ENCODE assay signal across 10 cellular contexts in the genomic region with DNA sequence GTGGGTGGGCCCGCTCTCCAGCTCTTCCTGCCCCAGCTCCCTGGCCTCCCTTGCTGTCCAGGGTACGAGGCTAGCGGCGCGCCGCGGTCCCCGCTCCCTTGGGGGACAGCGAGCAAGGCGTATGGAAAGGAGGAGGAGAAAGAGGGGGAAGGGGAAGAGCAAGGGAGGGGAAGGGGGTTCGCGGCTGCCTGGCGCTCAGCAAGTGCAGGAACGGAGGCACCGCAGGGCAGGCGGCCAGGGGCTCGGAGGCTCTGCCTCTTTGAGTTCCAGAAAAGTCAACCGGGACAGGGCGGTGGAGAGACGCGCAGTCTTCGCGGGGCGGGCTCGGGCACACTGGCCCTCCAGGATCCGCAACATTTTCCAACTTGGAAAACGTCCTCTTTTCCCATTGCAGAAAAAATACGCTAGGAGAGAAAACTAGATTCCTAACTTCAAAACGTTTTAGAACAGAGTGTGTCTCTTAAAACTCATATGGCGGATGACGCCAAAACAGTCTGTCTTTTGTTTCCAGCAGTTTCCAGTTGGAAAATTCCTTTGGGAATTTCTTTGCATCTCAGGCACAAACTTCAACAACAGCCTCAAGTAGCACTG. TPM values are rescaled to one million over a fixed set of nuclear protein-coding genes. Genes with fewer than 3 reads are reported as not detected.
DNase-seq lines count a peak whose midpoint lies in the region; ATAC-seq, FAIRE-seq and TF ChIP-seq lines count a peak whose summit lies in the region.
"Had no signal": no experiment of that assay in that cellular context is flagged by ENCODE, and none has a peak within 500 bp of the region (broad histone marks: within the 10 kb centered on the region; RNA-seq: fewer than 3 reads in every experiment).

No MANE protein-coding gene starts in this region.

- ATAC-seq in HG03571 (IDR thresholded peaks at IDR 0.05; ENCODE audit: unreplicated experiment) (no peak), GM21825 (IDR thresholded peaks at IDR 0.05; ENCODE audit: unreplicated experiment) (no peak)
- ATAC-seq: HCT116 had no signal

- no peaks in the 10 kb centered on the region for H3K4me1 ChIP-seq in GM23248 (ENCODE audit: insufficient read depth)
- no peaks in the 10 kb centered on the region for H3K4me1 ChIP-seq in kidney (ENCODE audit: control insufficient read depth in 1 of 2, insufficient read depth in 1 of 2, low read depth in 1 of 2, low read length in 2 of 2)
- H3K4me1 ChIP-seq in stomach: peaks cover 0 to 10% (median 5%) of the 10 kb centered on the region in 4 donors

- TF ChIP-seq CTCF in dorsolateral prefrontal cortex (IDR thresholded peaks at IDR 0.05 in 54 of 56, conservative IDR thresholded peaks at IDR 0.05 in 2 of 56; ENCODE audit: low read depth in 1 of 56, partially characterized antibody in 56 of 56): no peak
- no peak for TF ChIP-seq CTCF in kidney (IDR thresholded peaks at IDR 0.05; ENCODE audit: borderline replicate concordance, extremely low read depth, insufficient read depth)
- no peak for TF ChIP-seq CTCF in stomach (IDR thresholded peaks at IDR 0.05)

- H3K9me3 ChIP-seq in GM23248 (ENCODE audit: low read depth): no peaks in the 10 kb centered on the region
- H3K9me3 ChIP-seq in kidney (ENCODE audit: control insufficient read depth in 1 of 2, low read length in 2 of 2): no peaks in the 10 kb centered on the region
- no peaks in the 10 kb centered on the region for H3K9me3 ChIP-seq in stomach

- 1 to 3% methylated on average over 30 of the region's 31 CpGs for WGBS in GM23248 (ENCODE audit: low coverage in 1 of 2, low lambda C conversion rate in 2 of 2, missing lambda C conversion rate in 2 of 2), 2 experiments
- 28 to 55% (median 33%) methylated on average over 31 of the region's 31 CpGs for WGBS in stomach, 5 donors

- H4K20me1 ChIP-seq in GM23248 (ENCODE audit: insufficient read depth): no peaks in the 10 kb centered on the region

- no peaks in the 10 kb centered on the region for H3K9me2 ChIP-seq in GM23248 (ENCODE audit: insufficient read depth)

- no peak overlapping the region for H3K27ac ChIP-seq in GM23248
- peak overlapping the region in 2 of 59 donors; percentile 1 to 60 for H3K27ac ChIP-seq in dorsolateral prefrontal cortex
- no peak overlapping the region for H3K27ac ChIP-seq in kidney (ENCODE audit: low read depth in 2 of 2, low read length in 2 of 2)
- H3K27ac ChIP-seq in stomach: peak overlapping the region in 4 of 5 donors; percentile 55 to 68 (median 58)

- peak overlapping the region; percentile 98 for H3K4me2 ChIP-seq in GM23248 (ENCODE audit: unreplicated experiment)

- peak overlapping the region; percentile 99 for H2AFZ ChIP-seq in GM23248

- TF ChIP-seq EP300 in stomach (IDR thresholded peaks at IDR 0.05): no peak

- H3K27me3 ChIP-seq in GM23248 (replicated peaks; ENCODE audit: insufficient read depth) (no peaks in the 10 kb centered on the region), dorsolateral prefrontal cortex (peaks cover 0 to 37% (median 18%) of the 10 kb centered on the region in 45 donors), stomach (no peaks in the 10 kb centered on the region)

- H3K4me3 ChIP-seq in GM23248: peak overlapping the region; percentile 88
- H3K4me3 ChIP-seq in dorsolateral prefrontal cortex: peak overlapping the region; percentile 1 to 70 (median 47)
- H3K4me3 ChIP-seq in kidney (ENCODE audit: low read length in 2 of 2): peak overlapping the region; percentile 67 to 72
- H3K4me3 ChIP-seq in stomach: peak overlapping the region; percentile 40 to 48 (median 42)

- H3K36me3 ChIP-seq in GM23248 (ENCODE audit: low read depth): no peaks in the 10 kb centered on the region
- H3K36me3 ChIP-seq in kidney (ENCODE audit: control insufficient read depth in 1 of 2, insufficient read depth in 2 of 2, low read length in 2 of 2): no peaks in the 10 kb centered on the region
- no peaks in the 10 kb centered on the region for H3K36me3 ChIP-seq in stomach

- peak; percentile 55 for DNase-seq in GM23248
- no peak for DNase-seq in dorsolateral prefrontal cortex
- peak; percentile 71 for DNase-seq in kidney
- no peak for DNase-seq in stomach
- DNase-seq in NCI-H524 treated with DMSO at 0.1 percent for 48 hours (lab: John Stamatoyannopoulos, UW): no peak
- no peak for DNase-seq in effector CD8-positive, alpha-beta T cell (lab: John Stamatoyannopoulos, UW)
- DNase-seq: GF-D8 had no signal

- H3K79me2 ChIP-seq in GM23248 (ENCODE audit: insufficient read depth): no peaks in the 10 kb centered on the region

- intact Hi-C loops in dorsolateral prefrontal cortex (cut with DNase I): no loop called here
- intact Hi-C loops in kidney (cut with DNase I): no loop called here
- intact Hi-C loops in stomach (cut with DNase I; ENCODE audit: low total_unique reads): no loop called here

- H3K9ac ChIP-seq in GM23248: peak overlapping the region; percentile 76
- H3K9ac ChIP-seq in kidney (ENCODE audit: low read length in 2 of 2): peak overlapping the region in 1 of 2 donors; percentile 59

- no peak for TF ChIP-seq POLR2A in stomach (IDR thresholded peaks at IDR 0.05)

- no peak for FAIRE-seq in kidney (lab: Jason Lieb, UNC)

- in situ Hi-C loops in GM23248 (cut with MboI): no loop called here

- H3F3A ChIP-seq in GM23248 (ENCODE audit: insufficient read depth): no peaks in the 10 kb centered on the region

RNA-seq across cellular contexts. Expression of gene TNFRSF19, which starts 23.1 kb away (rescaled TPM):
- total RNA-seq in GM23248 (2014; rRNA removed; shearing (Covaris generic)): 3.4 and 5.4 TPM in 2 replicates
- polyA plus RNA-seq in GM23248 (2016; fragmentation: Nextera tagmentation; extraction: Ambion mirVana) (2.7 and 3.4 TPM in 2 replicates), kidney (ENCODE audit: insufficient read depth, low read depth, low replicate concordance) (10.1 TPM), stomach (1 to 10 TPM; 1.3 to 3.8 (median 2.7) TPM)
- total RNA-seq in dorsolateral prefrontal cortex (1 to 10 TPM; 1.6 to 6.0 (median 3.0) TPM), kidney (14.7 TPM), stomach (10 to 100 TPM in 1 of 5 donors, 1 to 10 TPM in 3, not detected in 1; 1.2 to 14.0 (median 2.8) TPM)

Comparison
In these comparisons a context has a peak if more than half of its experiments do, and no peak if none do; other contexts are left out.
1. DNase-seq: peak in GM23248 (single experiment) and kidney (single experiment); none in dorsolateral prefrontal cortex (0 of 10), stomach (single experiment), NCI-H524 treated with DMSO at 0.1 percent for 48 hours (single experiment) and effector CD8-positive, alpha-beta T cell (single experiment).
2. H3K27ac ChIP-seq: peak in stomach (4 of 5); none in GM23248 (single experiment) and kidney (0 of 2).
3. Peak in every context shown above with its lines, with median percentiles within 50 percentile points of each other: H3K4me3 ChIP-seq.